32 cellular contexts compared by ENCODE assay signal in the genomic region with DNA sequence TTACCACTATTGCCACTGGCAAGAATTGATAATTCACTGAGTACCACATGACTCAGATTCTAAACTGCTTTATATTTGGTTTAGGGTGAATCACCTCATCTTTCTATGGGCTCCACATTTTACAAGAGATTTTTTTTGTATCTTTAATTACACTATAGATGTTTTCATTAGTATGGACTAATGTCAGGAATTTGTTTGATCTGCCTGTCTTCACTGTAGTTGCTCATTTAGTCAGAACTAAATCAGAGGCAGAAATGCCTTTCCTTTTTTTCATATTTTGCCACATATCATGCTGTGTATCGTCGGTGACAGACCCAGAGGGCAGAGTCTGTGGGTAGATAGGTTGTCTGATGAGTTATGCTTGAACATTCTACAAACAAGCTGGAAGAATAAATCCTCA.
DNase-seq lines count a peak whose midpoint lies in the region; ATAC-seq and TF ChIP-seq lines count a peak whose summit lies in the region.
"Had no signal": no experiment of that assay in that cellular context is flagged by ENCODE, and none has a peak within 500 bp of the region (broad histone marks: within the 10 kb centered on the region; RNA-seq: fewer than 3 reads in every experiment).

No MANE protein-coding gene starts in this region.

- H3K27ac Mint-ChIP-seq in Calu3 (ENCODE audit: unreplicated experiment) = no peak overlapping the region
- H3K27ac Mint-ChIP-seq in chondrocyte (ENCODE audit: unreplicated experiment) = no peak overlapping the region
- H3K27ac Mint-ChIP-seq: activated naive CD8-positive, alpha-beta T cell treated with anti-CD3 and anti-CD28 coated beads for 36 hours; CD4-positive, alpha-beta T cell; natural killer cell; stimulated activated effector memory CD8-positive, alpha-beta T cell treated with anti-CD3 and anti-CD28 coated beads, Interleukin-12 subunit alpha, Interleukin-12 subunit beta, amount 100 ng/mL, for 72 hours had no signal

- no peak overlapping the region for H3K27ac ChIP-seq in RWPE1
- H3K27ac ChIP-seq in epithelial cell of prostate = peak overlapping the region; percentile 18
- H3K27ac ChIP-seq: esophagus squamous epithelium, gastrocnemius medialis, psoas muscle, sigmoid colon, SJCRH30, tibial nerve had no signal

- H3K27me3 Mint-ChIP-seq in Calu3 (ENCODE audit: unreplicated experiment) (no peaks in the 10 kb centered on the region), chondrocyte (ENCODE audit: low read depth) (no peaks in the 10 kb centered on the region)
- H3K27me3 Mint-ChIP-seq: CD4-positive, alpha-beta T cell; central memory CD8-positive, alpha-beta T cell had no signal

- no peaks in the 10 kb centered on the region for H3K4me1 Mint-ChIP-seq in Calu3 (ENCODE audit: low read depth, unreplicated experiment)
- H3K4me1 Mint-ChIP-seq in chondrocyte (ENCODE audit: low read depth) = peaks cover 2% of the 10 kb centered on the region
- H3K4me1 Mint-ChIP-seq: activated naive CD8-positive, alpha-beta T cell treated with anti-CD3 and anti-CD28 coated beads for 36 hours; central memory CD8-positive, alpha-beta T cell; natural killer cell; stimulated activated effector memory CD8-positive, alpha-beta T cell treated with anti-CD3 and anti-CD28 coated beads, Interleukin-12 subunit alpha, Interleukin-12 subunit beta, amount 100 ng/mL, for 72 hours had no signal

- POLR2A ChIA-PET in RWPE1 (lab: Yijun Ruan, JAX; ENCODE audit: low non-redundant PET) = no interaction called here

- DNase-seq in HCEC 1CT (peak; percentile 36), RWPE1 (ENCODE audit: low spot score) (peak; percentile 38), epithelial cell of prostate (ENCODE audit: low read depth, low spot score) (no peak), cerebellum (ENCODE audit: low spot score) (no peak), Calu3 (no peak), chondrocyte (ENCODE audit: low spot score) (no peak)
- DNase-seq: activated CD4-positive, alpha-beta T cell treated with anti-CD3 and anti-CD28 coated beads for 48 hours; activated effector memory CD4-positive, alpha-beta T cell treated with anti-CD3 and anti-CD28 coated beads, Interleukin-2, amount 50 U/mL, for 16 hours; activated naive CD8-positive, alpha-beta T cell treated with anti-CD3 and anti-CD28 coated beads for 36 hours; aorta; CD4-positive, alpha-beta T cell; DND-41; esophagus squamous epithelium; gastrocnemius medialis; KBM-7; left cardiac atrium; MM.1S; mucosa of descending colon; natural killer cell; NCI-H1105 treated with DMSO at 0.1 percent for 48 hours; NCI-H187 treated with DMSO at 0.1 percent for 48 hours; NCI-H2171; NCI-H82; occipital lobe; psoas muscle; sigmoid colon; SJCRH30; T-helper 9 cell had no signal

- no TSS peak for BruUV-seq in Calu3 (replicated peaks; lab: Mats Ljungman, UMichigan)

- no peaks in the 10 kb centered on the region for H3K36me3 Mint-ChIP-seq in Calu3 (ENCODE audit: insufficient read depth, unreplicated experiment)
- no peaks in the 10 kb centered on the region for H3K36me3 Mint-ChIP-seq in chondrocyte (ENCODE audit: low read depth)
- H3K36me3 Mint-ChIP-seq: activated naive CD8-positive, alpha-beta T cell treated with anti-CD3 and anti-CD28 coated beads for 36 hours; natural killer cell; stimulated activated effector memory CD8-positive, alpha-beta T cell treated with anti-CD3 and anti-CD28 coated beads, Interleukin-12 subunit alpha, Interleukin-12 subunit beta, amount 100 ng/mL, for 72 hours had no signal

- no peak for TF ChIP-seq CTCF in RWPE1 (conservative IDR thresholded peaks at IDR 0.05; ENCODE audit: low read depth)
- TF ChIP-seq CTCF in Calu3 (IDR thresholded peaks at IDR 0.05; ENCODE audit: unreplicated experiment) = no peak
- TF ChIP-seq CTCF in chondrocyte (IDR thresholded peaks at IDR 0.05) = no peak

- ATAC-seq in GM21526 (IDR thresholded peaks at IDR 0.05; ENCODE audit: low FRiP score, unreplicated experiment) = no peak
- ATAC-seq: gastrocnemius medialis; left cardiac atrium; mucosa of descending colon; natural killer cell; psoas muscle; stimulated activated effector memory CD8-positive, alpha-beta T cell treated with anti-CD3 and anti-CD28 coated beads, Interleukin-12 subunit alpha, Interleukin-12 subunit beta, amount 100 ng/mL, for 72 hours had no signal

- intact Hi-C loops in Calu3 (cut with micrococcal nuclease; ENCODE audit: unreplicated experiment) = no loop called here

- no peak overlapping the region for H3K4me3 Mint-ChIP-seq in Calu3 (ENCODE audit: low read depth, unreplicated experiment)
- H3K4me3 Mint-ChIP-seq in chondrocyte (ENCODE audit: unreplicated experiment) = no peak overlapping the region
- H3K4me3 Mint-ChIP-seq: activated naive CD8-positive, alpha-beta T cell treated with anti-CD3 and anti-CD28 coated beads for 36 hours; CD4-positive, alpha-beta T cell; central memory CD8-positive, alpha-beta T cell; natural killer cell; stimulated activated effector memory CD8-positive, alpha-beta T cell treated with anti-CD3 and anti-CD28 coated beads, Interleukin-12 subunit alpha, Interleukin-12 subunit beta, amount 100 ng/mL, for 72 hours had no signal

- CTCF ChIA-PET in RWPE1 (lab: Yijun Ruan, JAX) (interaction anchor here (0.6 kb wide), 1 partner anchor 562 kb away, joined by 3 read pairs; no protein-coding TSS in a partner anchor), Calu3 (lab: Charles Lee) (interaction anchor here (0.5 kb wide), 1 partner anchor 13 kb away, joined by 3 read pairs; no protein-coding TSS in a partner anchor)

- H3K9me3 Mint-ChIP-seq in Calu3 (ENCODE audit: low read depth, unreplicated experiment) (no peaks in the 10 kb centered on the region), chondrocyte (ENCODE audit: low read depth) (peaks cover 9% of the 10 kb centered on the region)
- H3K9me3 Mint-ChIP-seq: activated naive CD8-positive, alpha-beta T cell treated with anti-CD3 and anti-CD28 coated beads for 36 hours; central memory CD8-positive, alpha-beta T cell had no signal

Comparison
In these comparisons a context has a peak if more than half of its experiments do, and no peak if none do; other contexts are left out.
1. DNase-seq: peak in HCEC 1CT (single experiment) and RWPE1 (single experiment); none in epithelial cell of prostate (single experiment), cerebellum (single experiment), Calu3 (single experiment) and chondrocyte (single experiment).